Comparison of ENCODE assay signal across 21 cellular contexts in the genomic region with DNA sequence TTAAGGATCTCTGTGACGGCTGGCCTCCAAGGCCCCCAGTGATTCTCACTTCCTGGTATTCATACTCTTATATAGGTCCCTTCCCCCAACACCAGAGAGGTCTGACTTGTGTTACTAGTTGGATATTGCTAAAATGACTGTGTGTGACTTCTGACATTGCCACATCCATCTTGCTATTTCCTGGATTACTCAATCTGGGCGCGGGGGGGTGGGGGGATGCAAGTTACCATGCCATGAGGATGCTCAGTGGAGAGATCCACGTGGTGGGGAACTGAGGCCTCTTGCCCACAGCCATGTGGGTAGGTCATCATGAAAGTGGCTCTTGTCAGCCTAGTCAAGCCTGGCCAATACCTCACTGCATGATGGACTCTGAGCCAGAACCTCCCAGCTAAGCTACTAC.
DNase-seq lines count a peak whose midpoint lies in the region; ATAC-seq and TF ChIP-seq lines count a peak whose summit lies in the region.
"Had no signal": no experiment of that assay in that cellular context is flagged by ENCODE, and none has a peak within 500 bp of the region (broad histone marks: within the 10 kb centered on the region; RNA-seq: fewer than 3 reads in every experiment).

No MANE protein-coding gene starts in this region.

- H3K27me3 ChIP-seq in PC-3 (ENCODE audit: low read length) (no peaks in the 10 kb centered on the region), upper lobe of right lung (no peaks in the 10 kb centered on the region)
- H3K27me3 ChIP-seq: hepatocyte, right atrium auricular region had no signal

- peak overlapping the region; percentile 56; the same call in 1 of the 2 replicates for H2AFZ ChIP-seq in PC-3 (ENCODE audit: low read length)
- H2AFZ ChIP-seq: hepatocyte had no signal

- intact Hi-C loops in PC-3 (cut with micrococcal nuclease) (no loop called here), upper lobe of right lung (cut with DNase I) (no loop called here)

- H3K4me1 ChIP-seq in PC-3 (ENCODE audit: insufficient read depth, low read length), result peaks cover 18% of the 10 kb centered on the region
- H3K4me1 ChIP-seq in upper lobe of right lung, result no peaks in the 10 kb centered on the region
- H3K4me1 ChIP-seq: Caco-2, right atrium auricular region had no signal

- CTCF ChIA-PET in PC-3 (lab: Charles Lee), result interaction anchor here (0.7 kb wide), 1 partner anchor 74 kb away, joined by 4 read pairs; no protein-coding TSS in a partner anchor

- peak overlapping the region; percentile 55 for H3K4me2 ChIP-seq in PC-3 (ENCODE audit: low read length)
- H3K4me2 ChIP-seq: hepatocyte had no signal

- H3K27ac ChIP-seq in PC-3 (ENCODE audit: low read length) (peak overlapping the region; percentile 64), upper lobe of right lung (no peak overlapping the region)
- H3K27ac ChIP-seq: 22Rv1, epithelial cell of prostate, hepatocyte, left ventricle myocardium inferior, right atrium auricular region had no signal

- H3K9ac ChIP-seq in PC-3 (ENCODE audit: low read length), result peak overlapping the region; percentile 46; the same call in 1 of the 2 replicates

- no peak for TF ChIP-seq CTCF in PC-3 (conservative IDR thresholded peaks at IDR 0.05; ENCODE audit: low read depth, low read length)
- TF ChIP-seq CTCF in upper lobe of right lung (IDR thresholded peaks at IDR 0.05), result no peak

- ATAC-seq in PC-3 (peak; percentile 54; the same call in 1 of the 2 replicates), upper lobe of right lung (peak; percentile 76), SK-N-SH treated with all-trans-retinoic acid at 6 μM for 48 hours (no peak), GM18498 (IDR thresholded peaks at IDR 0.05; ENCODE audit: unreplicated experiment) (no peak)
- ATAC-seq: stimulated activated effector memory CD8-positive, alpha-beta T cell treated with anti-CD3 and anti-CD28 coated beads, Interleukin-12 subunit alpha, Interleukin-12 subunit beta, amount 100 ng/mL, for 72 hours had no signal

- POLR2A ChIA-PET in PC-3 (lab: Charles Lee; ENCODE audit: unreplicated experiment), result no interaction called here

- H3F3A ChIP-seq in PC-3 (ENCODE audit: low read length, unreplicated experiment), result no peaks in the 10 kb centered on the region

- no TSS peak for BruUV-seq in PC-3 (replicated peaks; lab: Mats Ljungman, UMichigan)

- H3K4me3 ChIP-seq in PC-3 (ENCODE audit: low read length), result no peak overlapping the region
- no peak overlapping the region for H3K4me3 ChIP-seq in upper lobe of right lung
- H3K4me3 ChIP-seq: hepatocyte, left ventricle myocardium inferior, right atrium auricular region had no signal

- no peaks in the 10 kb centered on the region for H3K36me3 ChIP-seq in PC-3 (ENCODE audit: low read depth, low read length)
- no peaks in the 10 kb centered on the region for H3K36me3 ChIP-seq in upper lobe of right lung
- H3K36me3 ChIP-seq: left ventricle myocardium inferior, right atrium auricular region had no signal

- H4K20me1 ChIP-seq in PC-3 (ENCODE audit: low read length), result no peaks in the 10 kb centered on the region

- H3K9me3 ChIP-seq in PC-3 (ENCODE audit: low read length) (no peaks in the 10 kb centered on the region), upper lobe of right lung (no peaks in the 10 kb centered on the region)
- H3K9me3 ChIP-seq: Caco-2, left ventricle myocardium inferior, right atrium auricular region had no signal

- no peaks in the 10 kb centered on the region for H3K9me2 ChIP-seq in PC-3 (replicated peaks; ENCODE audit: low read length)

- no peaks in the 10 kb centered on the region for H3K79me2 ChIP-seq in PC-3 (ENCODE audit: low read length)
- H3K79me2 ChIP-seq: hepatocyte had no signal

- DNase-seq in NCI-H82 (lab: John Stamatoyannopoulos, UW), result peak; percentile 24
- DNase-seq in NCI-H82 treated with DMSO at 0.1 percent for 48 hours (lab: John Stamatoyannopoulos, UW; ENCODE audit: unreplicated experiment), result no peak
- peak; percentile 77 for DNase-seq in PC-3
- peak; percentile 76 for DNase-seq in fibroblast of gingiva (ENCODE audit: low read depth)
- no peak for DNase-seq in upper lobe of right lung
- DNase-seq in DMS153 (lab: John Stamatoyannopoulos, UW), result no peak
- DNase-seq: activated naive CD8-positive, alpha-beta T cell treated with anti-CD3 and anti-CD28 coated beads, Interleukin-2, amount 10 ng/mL, durations not matched to agents 7 days and 5 days; activated T-cell treated with anti-CD3 and anti-CD28 coated beads for 4 hours; Caco-2; HFFc6; left ventricle myocardium inferior; NCI-H1436; NCI-H345; stimulated activated CD4-positive, alpha-beta T cell treated with anti-CD3 and anti-CD28 coated beads, Interleukin-4, amount 100 ng/mL, for 4 hours had no signal

TF ChIP-seq in SK-N-SH treated with all-trans-retinoic acid at 6 μM for 48 hours, 23 proteins besides CTCF, POLR2A, EP300 and RAD21 (continues in another document):
- TF ChIP-seq CREB5 (CRISPR knock-in tag; IDR thresholded peaks at IDR 0.05; ENCODE audit: low read depth) (no peak), ZFP3 (CRISPR knock-in tag; IDR thresholded peaks at IDR 0.05) (no peak), ARNTL (CRISPR knock-in tag; IDR thresholded peaks at IDR 0.05; ENCODE audit: borderline replicate concordance, low read depth) (no peak), PPARA (CRISPR knock-in tag; IDR thresholded peaks at IDR 0.05; ENCODE audit: borderline replicate concordance) (no peak), CSDC2 (CRISPR knock-in tag; IDR thresholded peaks at IDR 0.05) (no peak), GLIS3 (CRISPR knock-in tag; IDR thresholded peaks at IDR 0.05) (no peak), RARB (CRISPR knock-in tag; IDR thresholded peaks at IDR 0.05) (no peak), SNAI2 (CRISPR knock-in tag; IDR thresholded peaks at IDR 0.05) (no peak), ESRRG (CRISPR knock-in tag; IDR thresholded peaks at IDR 0.05) (no peak), ISL1 (CRISPR knock-in tag; IDR thresholded peaks at IDR 0.05) (no peak), BACH2 (CRISPR knock-in tag; IDR thresholded peaks at IDR 0.05; ENCODE audit: borderline replicate concordance) (no peak), TOX (CRISPR knock-in tag; IDR thresholded peaks at IDR 0.05; ENCODE audit: borderline replicate concordance) (no peak), ZNF70 (CRISPR knock-in tag; IDR thresholded peaks at IDR 0.05) (no peak), ZNF8 (CRISPR knock-in tag; IDR thresholded peaks at IDR 0.05) (no peak), ZFP30 (CRISPR knock-in tag; IDR thresholded peaks at IDR 0.05) (no peak), OSR1 (CRISPR knock-in tag; IDR thresholded peaks at IDR 0.05) (no peak), POU6F1 (CRISPR knock-in tag; IDR thresholded peaks at IDR 0.05; ENCODE audit: borderline replicate concordance, low read depth) (no peak), TSHZ2 (CRISPR knock-in tag; IDR thresholded peaks at IDR 0.05) (no peak)

Comparison
In these comparisons a context has a peak if more than half of its experiments do, and no peak if none do; other contexts are left out.
1. DNase-seq: peak in NCI-H82 (single experiment), PC-3 (single experiment) and fibroblast of gingiva (single experiment); none in NCI-H82 treated with DMSO at 0.1 percent for 48 hours (single experiment), upper lobe of right lung (single experiment) and DMS153 (single experiment).
2. ATAC-seq: peak in PC-3 (single experiment) and upper lobe of right lung (single experiment); none in SK-N-SH treated with all-trans-retinoic acid at 6 μM for 48 hours (single experiment) and GM18498 (single experiment).